ENCODE assay signal across 32 cellular contexts in the genomic region with DNA sequence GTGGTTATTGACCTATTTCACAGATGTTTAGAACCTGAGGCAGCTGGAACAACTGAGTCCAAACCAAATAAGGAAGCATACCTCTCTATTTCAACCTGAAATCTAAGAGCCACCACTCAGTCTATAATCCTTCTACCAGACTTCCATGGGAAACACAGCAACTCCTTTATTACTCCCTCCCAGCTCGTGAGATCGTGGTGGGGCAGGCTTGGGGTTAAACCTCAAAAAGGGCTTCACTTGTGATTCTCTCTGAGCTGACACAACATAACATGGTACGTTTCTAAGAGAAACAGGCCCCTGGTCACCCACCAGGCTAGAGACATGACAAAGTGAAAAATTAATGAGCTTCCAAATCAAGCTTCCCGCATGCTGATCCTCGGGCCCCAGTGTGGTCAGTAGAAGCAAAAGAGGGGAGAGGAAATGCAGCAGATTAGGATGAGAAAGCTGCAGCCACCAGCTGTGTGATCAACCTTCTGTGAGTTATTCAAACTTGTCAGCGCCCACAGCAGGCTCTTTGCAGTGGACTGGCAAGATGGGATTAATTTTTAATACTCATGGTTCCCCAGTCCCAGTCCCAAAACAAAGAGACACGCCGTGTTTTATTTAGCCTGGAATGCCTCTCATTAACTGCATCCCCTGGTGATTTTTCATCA. TPM values are rescaled to one million over a fixed set of nuclear protein-coding genes. Genes with fewer than 3 reads are reported as not detected.
DNase-seq lines count a peak whose midpoint lies in the region; ATAC-seq, FAIRE-seq and TF ChIP-seq lines count a peak whose summit lies in the region.
"Had no signal": no experiment of that assay in that cellular context is flagged by ENCODE, and none has a peak within 500 bp of the region (broad histone marks: within the 10 kb centered on the region; RNA-seq: fewer than 3 reads in every experiment).

No MANE protein-coding gene starts in this region.

- no peak for FAIRE-seq in kidney (lab: Jason Lieb, UNC)
- FAIRE-seq: GM12891 had no signal

- peak overlapping the region; percentile 86 for H3K27ac Mint-ChIP-seq in GM23338
- H3K27ac Mint-ChIP-seq in WTC11 = peak overlapping the region; percentile 96
- H3K27ac Mint-ChIP-seq in activated CD4-positive, alpha-beta T cell treated with anti-CD3 and anti-CD28 coated beads for 36 hours = no peak overlapping the region
- H3K27ac Mint-ChIP-seq: activated naive CD8-positive, alpha-beta T cell treated with anti-CD3 and anti-CD28 coated beads, Interleukin-2, amount 10 ng/mL, durations not matched to agents 7 days and 5 days; dendritic cell treated with granulocyte-macrophage colony-stimulating factor and Interleukin-4, amounts not matched to agents 40 ng/mL and 50 ng/mL, for 4 days; stimulated activated naive CD8-positive, alpha-beta T cell treated with anti-CD3 and anti-CD28 coated beads, Interleukin-15, Interleukin-2, amounts not matched to agents 100 ng/mL and 50 ng/mL, for 24 hours had no signal

- H3K36me3 Mint-ChIP-seq in GM23338 (ENCODE audit: low read depth) = no peaks in the 10 kb centered on the region
- 0 out of 2 replicates have a peak, but pooled peaks cover 3% of the 10 kb centered on the region for H3K36me3 Mint-ChIP-seq in WTC11
- no peaks in the 10 kb centered on the region for H3K36me3 Mint-ChIP-seq in activated CD4-positive, alpha-beta T cell treated with anti-CD3 and anti-CD28 coated beads for 36 hours (ENCODE audit: low read depth)
- H3K36me3 Mint-ChIP-seq: activated naive CD8-positive, alpha-beta T cell treated with anti-CD3 and anti-CD28 coated beads, Interleukin-2, amount 10 ng/mL, durations not matched to agents 7 days and 5 days had no signal

- no peaks in the 10 kb centered on the region for H3K36me3 ChIP-seq in GM23338 (ENCODE audit: insufficient read depth)
- H3K36me3 ChIP-seq in kidney (ENCODE audit: control insufficient read depth in 1 of 2, insufficient read depth in 2 of 2, low read length in 2 of 2) = peaks cover 6 to 44% of the 10 kb centered on the region in 2 donors
- H3K36me3 ChIP-seq in smooth muscle cell (ENCODE audit: low read depth) = no peaks in the 10 kb centered on the region
- H3K36me3 ChIP-seq: ascending aorta, esophagus muscularis mucosa, heart right ventricle, ovary, right atrium auricular region, spleen had no signal

- DNase-seq in GM23338 (ENCODE audit: low spot score) (no peak), WTC11 (ENCODE audit: low spot score) (no peak), kidney (no peak), retina (peak; percentile 67), HPDE6-E6E7 (ENCODE audit: extremely low spot score) (no peak), smooth muscle cell (lab: John Stamatoyannopoulos, UW; ENCODE audit: unreplicated experiment) (no peak)
- no peak for DNase-seq in activated CD4-positive, alpha-beta T cell treated with anti-CD3 and anti-CD28 coated beads for 36 hours
- DNase-seq: activated CD4-positive, alpha-beta T cell treated with anti-CD3 and anti-CD28 coated beads, Interleukin-2, amount 50 U/mL, for 48 hours; activated gamma-delta T cell treated with Interleukin-2 at 50 U/mL for 16 hours; activated naive CD8-positive, alpha-beta T cell treated with anti-CD3 and anti-CD28 coated beads, Interleukin-2, amount 10 ng/mL, durations not matched to agents 7 days and 5 days; activated T-cell treated with anti-CD3 and anti-CD28 coated beads, Interleukin-2, amount 50 U/mL, for 48 hours; caudate nucleus; foreskin fibroblast; heart right ventricle; left cardiac atrium; NCI-H2107; NCI-H446 treated with DMSO at 0.1 percent for 48 hours; ovary; spleen; stimulated activated CD8-positive, alpha-beta memory T cell treated with anti-CD3 and anti-CD28 coated beads, Interleukin-4, amount 100 ng/mL, for 48 hours; T-helper 1 cell; testis had no signal

- POLR2A ChIA-PET in WTC11 (lab: Charles Lee) = interaction anchor here (0.7 kb wide), 1 partner anchor 514 kb away, joined by 3 read pairs; no protein-coding TSS in a partner anchor
- POLR2A ChIA-PET in activated CD4-positive, alpha-beta T cell treated with anti-CD3 and anti-CD28 coated beads for 36 hours (lab: Charles Lee) = no interaction called here

- no peak overlapping the region for H3K4me3 ChIP-seq in GM23338
- peak overlapping the region; percentile 5 to 32 for H3K4me3 ChIP-seq in kidney (ENCODE audit: low read length in 2 of 2)
- no peak overlapping the region for H3K4me3 ChIP-seq in smooth muscle cell
- H3K4me3 ChIP-seq: ascending aorta, esophagus muscularis mucosa, heart right ventricle, lung, ovary, right atrium auricular region, spleen, testis had no signal

- H3K4me3 Mint-ChIP-seq in GM23338 = peak overlapping the region; percentile 56; the same call in 1 of the 3 replicates
- peak overlapping the region; percentile 45 for H3K4me3 Mint-ChIP-seq in WTC11
- H3K4me3 Mint-ChIP-seq in activated CD4-positive, alpha-beta T cell treated with anti-CD3 and anti-CD28 coated beads for 36 hours = no peak overlapping the region
- H3K4me3 Mint-ChIP-seq: activated naive CD8-positive, alpha-beta T cell treated with anti-CD3 and anti-CD28 coated beads, Interleukin-2, amount 10 ng/mL, durations not matched to agents 7 days and 5 days; dendritic cell treated with granulocyte-macrophage colony-stimulating factor and Interleukin-4, amounts not matched to agents 40 ng/mL and 50 ng/mL, for 4 days; stimulated activated naive CD8-positive, alpha-beta T cell treated with anti-CD3 and anti-CD28 coated beads, Interleukin-15, Interleukin-2, amounts not matched to agents 100 ng/mL and 50 ng/mL, for 24 hours had no signal

- H3K4me1 ChIP-seq in GM23338 (ENCODE audit: insufficient read depth) = peaks cover 38% of the 10 kb centered on the region
- H3K4me1 ChIP-seq in kidney (ENCODE audit: control insufficient read depth in 1 of 2, insufficient read depth in 1 of 2, low read depth in 1 of 2, low read length in 2 of 2) = peaks cover 23 to 77% of the 10 kb centered on the region in 2 donors
- peaks cover 12% of the 10 kb centered on the region for H3K4me1 ChIP-seq in smooth muscle cell (ENCODE audit: low read depth)
- H3K4me1 ChIP-seq: ascending aorta, esophagus muscularis mucosa, heart right ventricle, right atrium auricular region, spleen, testis had no signal

- H3K27ac ChIP-seq in GM23338 (ENCODE audit: low read depth) (peak overlapping the region; percentile 81; the same call in 1 of the 2 replicates), kidney (ENCODE audit: low read depth in 2 of 2, low read length in 2 of 2) (peak overlapping the region; percentile 74 to 90), smooth muscle cell (ENCODE audit: low read depth) (no peak overlapping the region)
- H3K27ac ChIP-seq: ascending aorta, esophagus muscularis mucosa, heart right ventricle, ovary, right atrium auricular region, spleen, testis had no signal

- H2AFZ ChIP-seq in GM23338 (no peak overlapping the region; the same call in 1 of the 2 replicates), smooth muscle cell (ENCODE audit: low read depth) (no peak overlapping the region)

- H4K20me1 ChIP-seq in GM23338 (replicated peaks; ENCODE audit: insufficient read depth) (no peaks in the 10 kb centered on the region), smooth muscle cell (ENCODE audit: low read depth) (no peaks in the 10 kb centered on the region)

- H3K9me3 ChIP-seq in kidney (ENCODE audit: control insufficient read depth in 1 of 2, low read length in 2 of 2) (no peaks in the 10 kb centered on the region), smooth muscle cell (replicated peaks; ENCODE audit: low read depth) (no peaks in the 10 kb centered on the region)
- H3K9me3 ChIP-seq: ascending aorta, esophagus muscularis mucosa, heart right ventricle, ovary, right atrium auricular region, spleen, testis had no signal

- ATAC-seq in GM23338 (no peak), WTC11 (no peak)
- ATAC-seq in activated CD4-positive, alpha-beta T cell treated with anti-CD3 and anti-CD28 coated beads for 36 hours = no peak
- ATAC-seq: heart right ventricle, left cardiac atrium had no signal

- intact Hi-C loops in kidney (cut with DNase I) = no loop called here
- intact Hi-C loops in activated CD4-positive, alpha-beta T cell treated with anti-CD3 and anti-CD28 coated beads for 36 hours (cut with DNase I, micrococcal nuclease) = no loop called here

- peaks cover 7% of the 10 kb centered on the region; the same call in 1 of the 2 replicates for H3K9me2 ChIP-seq in GM23338 (ENCODE audit: insufficient read depth)

- H3K4me2 ChIP-seq in GM23338 = peak overlapping the region; percentile 53
- no peak overlapping the region for H3K4me2 ChIP-seq in smooth muscle cell

- no peaks in the 10 kb centered on the region for H3K79me2 ChIP-seq in GM23338 (replicated peaks; ENCODE audit: insufficient read depth)
- no peaks in the 10 kb centered on the region for H3K79me2 ChIP-seq in smooth muscle cell (ENCODE audit: low read depth)

- TF ChIP-seq CTCF in GM23338 (conservative IDR thresholded peaks at IDR 0.05; ENCODE audit: low read depth in 2 of 2) (no peak), WTC11 (IDR thresholded peaks at IDR 0.05) (no peak), kidney (IDR thresholded peaks at IDR 0.05; ENCODE audit: borderline replicate concordance, extremely low read depth, insufficient read depth) (no peak), smooth muscle cell (IDR thresholded peaks at IDR 0.05; ENCODE audit: borderline replicate concordance, insufficient read depth, poor library complexity, severe bottlenecking) (no peak)

- H3K27me3 Mint-ChIP-seq in GM23338 (ENCODE audit: insufficient read depth, low read depth, poor library complexity) (peaks cover 4% of the 10 kb centered on the region), WTC11 (ENCODE audit: low read depth) (peaks cover 6% of the 10 kb centered on the region; the same call in 1 of the 2 replicates)
- peaks cover 25% of the 10 kb centered on the region for H3K27me3 Mint-ChIP-seq in activated CD4-positive, alpha-beta T cell treated with anti-CD3 and anti-CD28 coated beads for 36 hours
- H3K27me3 Mint-ChIP-seq: dendritic cell treated with granulocyte-macrophage colony-stimulating factor and Interleukin-4, amounts not matched to agents 40 ng/mL and 50 ng/mL, for 4 days had no signal

- peak overlapping the region in 1 of 2 donors; percentile 66 for H3K9ac ChIP-seq in kidney (ENCODE audit: low read length in 2 of 2)
- H3K9ac ChIP-seq in smooth muscle cell (ENCODE audit: low read depth) = no peak overlapping the region

- H3F3A ChIP-seq in GM23338 (replicated peaks; ENCODE audit: low read depth) (no peaks in the 10 kb centered on the region), smooth muscle cell (ENCODE audit: low read depth) (no peaks in the 10 kb centered on the region)

- H3K27me3 ChIP-seq in GM23338 (ENCODE audit: insufficient read depth) (no peaks in the 10 kb centered on the region), smooth muscle cell (ENCODE audit: low read depth) (peaks cover 17% of the 10 kb centered on the region)
- H3K27me3 ChIP-seq: ascending aorta, esophagus muscularis mucosa, ovary, right atrium auricular region, testis had no signal

- 55% methylated on average over 8 of the region's 8 CpGs for WGBS in smooth muscle cell (ENCODE audit: low lambda C conversion rate)

- no peaks in the 10 kb centered on the region for H3K9me3 Mint-ChIP-seq in GM23338
- H3K9me3 Mint-ChIP-seq in WTC11 = peaks cover 3% of the 10 kb centered on the region; the same call in 1 of the 2 replicates
- H3K9me3 Mint-ChIP-seq in activated CD4-positive, alpha-beta T cell treated with anti-CD3 and anti-CD28 coated beads for 36 hours (ENCODE audit: low read depth) = no peaks in the 10 kb centered on the region
- H3K9me3 Mint-ChIP-seq: activated naive CD8-positive, alpha-beta T cell treated with anti-CD3 and anti-CD28 coated beads, Interleukin-2, amount 10 ng/mL, durations not matched to agents 7 days and 5 days; dendritic cell treated with granulocyte-macrophage colony-stimulating factor and Interleukin-4, amounts not matched to agents 40 ng/mL and 50 ng/mL, for 4 days; stimulated activated naive CD8-positive, alpha-beta T cell treated with anti-CD3 and anti-CD28 coated beads, Interleukin-15, Interleukin-2, amounts not matched to agents 100 ng/mL and 50 ng/mL, for 24 hours had no signal

- CTCF ChIA-PET in WTC11 (lab: Charles Lee) = interaction anchor here (1.2 to 1.7 kb wide), 4 partner anchors 9 to 156 kb away, joined by 3 to 10 read pairs (median 5); partner anchors contain the start of gene PKHD1
- CTCF ChIA-PET in activated CD4-positive, alpha-beta T cell treated with anti-CD3 and anti-CD28 coated beads for 36 hours (lab: Charles Lee) = interaction anchor here (0.9 to 1.0 kb wide), 2 partner anchors 14 to 49 kb away, joined by 3 read pairs; no protein-coding TSS in a partner anchor

- peaks cover 59% of the 10 kb centered on the region for H3K4me1 Mint-ChIP-seq in GM23338
- H3K4me1 Mint-ChIP-seq in WTC11 = peaks cover 71% of the 10 kb centered on the region
- H3K4me1 Mint-ChIP-seq in activated CD4-positive, alpha-beta T cell treated with anti-CD3 and anti-CD28 coated beads for 36 hours = no peaks in the 10 kb centered on the region
- H3K4me1 Mint-ChIP-seq: activated naive CD8-positive, alpha-beta T cell treated with anti-CD3 and anti-CD28 coated beads, Interleukin-2, amount 10 ng/mL, durations not matched to agents 7 days and 5 days had no signal

RNA-seq across cellular contexts. Expression of gene PKHD1, which starts 9.3 kb away (rescaled TPM):
- 0.04 and 0.07 TPM in 2 replicates for total RNA-seq in GM23338 (2014; rRNA removed; shearing (Covaris generic))
- 0.02 and 0.03 TPM in 2 replicates for polyA plus RNA-seq in GM23338 (2016; fragmentation: Nextera tagmentation; extraction: Ambion mirVana)
- 0.09 to 0.15 TPM (median 0.09 TPM) in 3 replicates for total RNA-seq in WTC11 (2021)
- 77.5 TPM for total RNA-seq in kidney
- 6.0 TPM for polyA plus RNA-seq in kidney (ENCODE audit: insufficient read depth, low read depth, low replicate concordance)
- under 1 TPM; 0.02 to 0.04 TPM for total RNA-seq in activated CD4-positive, alpha-beta T cell treated with anti-CD3 and anti-CD28 coated beads for 36 hours
- total RNA-seq in smooth muscle cell = not detected in 2 replicates
- polyA plus RNA-seq in smooth muscle cell = not detected in 2 replicates
- total RNA-seq: activated naive CD8-positive, alpha-beta T cell treated with anti-CD3 and anti-CD28 coated beads, Interleukin-2, amount 10 ng/mL, durations not matched to agents 7 days and 5 days; ascending aorta; left cardiac atrium; right atrium auricular region; RPMI7951; spleen had no signal
- polyA plus RNA-seq: BJ, neural cell, spleen had no signal

Comparison
In these comparisons a context has a peak if more than half of its experiments do, and no peak if none do; other contexts are left out.
1. H3K4me3 ChIP-seq: peak in kidney (2 of 2); none in GM23338 (single experiment) and smooth muscle cell (single experiment).
2. RNA of gene PKHD1, which starts 9.3 kb away (total RNA-seq): 77.5 TPM in kidney (single experiment); 0.09 to 0.15 TPM in WTC11, 0.04 to 0.07 TPM in GM23338, 0.02 to 0.04 TPM in activated CD4-positive, alpha-beta T cell treated with anti-CD3 and anti-CD28 coated beads for 36 hours and not detected in smooth muscle cell; every median in the first group is over 10 times any median in the second.